In the genomic region with DNA sequence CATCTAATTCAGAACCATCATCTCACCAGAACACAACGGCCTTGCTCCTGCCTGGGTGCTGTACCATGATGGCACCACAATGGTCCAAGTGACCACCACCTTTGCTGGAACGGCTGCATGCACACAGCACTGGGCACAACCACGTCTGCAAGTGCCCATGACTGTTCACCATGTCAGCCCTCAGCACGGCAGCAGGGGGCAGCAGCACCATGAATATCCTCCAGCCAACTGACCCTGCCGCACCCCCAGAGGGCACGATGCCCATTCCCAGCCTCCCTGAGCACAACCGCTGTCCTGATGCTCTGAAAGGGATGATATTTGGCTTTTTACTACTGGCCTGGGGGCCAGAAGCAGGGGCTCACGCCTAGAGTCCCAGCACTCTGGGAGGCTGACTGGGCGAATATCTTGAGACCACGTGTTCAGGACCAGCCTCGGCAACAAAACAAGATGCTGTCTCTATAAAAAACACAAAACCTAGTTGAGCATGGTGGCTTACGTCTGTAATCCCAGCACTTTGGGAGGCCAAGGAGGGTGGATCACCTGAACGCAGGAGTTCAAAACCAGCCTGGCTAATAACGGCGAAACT, we compare ENCODE assay signal across 9 cellular contexts. TPM values are rescaled to one million over a fixed set of nuclear protein-coding genes. Genes with fewer than 3 reads are reported as not detected.
DNase-seq lines count a peak whose midpoint lies in the region; ATAC-seq and TF ChIP-seq lines count a peak whose summit lies in the region.
"Had no signal": no experiment of that assay in that cellular context is flagged by ENCODE, and none has a peak within 500 bp of the region (broad histone marks: within the 10 kb centered on the region; RNA-seq: fewer than 3 reads in every experiment).

No MANE protein-coding gene starts in this region.

- DNase-seq in CD4-positive, alpha-beta T cell, result peak in 7 of 10 experiments; percentile 17 to 48 (median 28)
- DNase-seq in T-helper 2 cell (peak in 3 of 5 experiments; percentile 15 to 26 (median 16)), cerebellar cortex (ENCODE audit: low spot score) (peak; percentile 53), left colon (peak; percentile 58 to 84), lower leg skin (ENCODE audit: low spot score in 2 of 2) (no peak)
- peak in 1 of 2 donors; percentile 66 for DNase-seq in stimulated activated effector memory CD8-positive, alpha-beta T cell treated with anti-CD3 and anti-CD28 coated beads, Interleukin-12 subunit alpha, Interleukin-12 subunit beta, amount 100 ng/mL, for 72 hours (ENCODE audit: low spot score in 2 of 2)

- no peaks in the 10 kb centered on the region for H3K4me1 ChIP-seq in HEK293 (ENCODE audit: control insufficient read depth, insufficient read depth, low read length)

- H3K9me3 Mint-ChIP-seq in CD4-positive, alpha-beta T cell, result no peaks in the 10 kb centered on the region
- no peaks in the 10 kb centered on the region for H3K9me3 Mint-ChIP-seq in stimulated activated effector memory CD8-positive, alpha-beta T cell treated with anti-CD3 and anti-CD28 coated beads, Interleukin-12 subunit alpha, Interleukin-12 subunit beta, amount 100 ng/mL, for 72 hours

- H3K36me3 ChIP-seq in HEK293 (ENCODE audit: control insufficient read depth in 2 of 2, insufficient read depth in 1 of 2, low read length in 2 of 2), result peaks cover 8 to 90% of the 10 kb centered on the region in 2 experiments; a peak in 2 of 3 replicates

- H3K9me3 ChIP-seq in CD4-positive, alpha-beta T cell (ENCODE audit: control insufficient read depth, low read length), result no peaks in the 10 kb centered on the region
- H3K9me3 ChIP-seq in HEK293 (ENCODE audit: control insufficient read depth, insufficient read depth, low read depth, low read length), result no peaks in the 10 kb centered on the region

- CTCF ChIA-PET in CD4-positive, alpha-beta T cell (lab: Charles Lee), result interaction anchor here (0.9 to 1.7 kb wide), 2 partner anchors 63 to 108 kb away, joined by 3 to 6 read pairs; no protein-coding TSS in a partner anchor
- CTCF ChIA-PET in HEK293 (lab: Yijun Ruan, JAX), result interaction anchor here (0.6 to 1.6 kb wide), 5 partner anchors 12 to 96 kb away, joined by 3 to 4 read pairs (median 3); a partner anchor contains a TSS

- intact Hi-C loops in CD4-positive, alpha-beta T cell (cut with DNase I, micrococcal nuclease), result loop anchor here (1.0 to 2.0 kb wide), 4 partner anchors 60 to 103 kb away; no protein-coding TSS in a partner anchor
- intact Hi-C loops in left colon (cut with DNase I, micrococcal nuclease), result loop anchor here in 1 of 2 donors (10.0 kb wide), 1 partner anchor 62 kb away; no protein-coding TSS in a partner anchor
- intact Hi-C loops in lower leg skin (cut with DNase I; ENCODE audit: low total_unique reads), result no loop called here

- H3K27ac Mint-ChIP-seq in CD4-positive, alpha-beta T cell, result no peak overlapping the region
- H3K27ac Mint-ChIP-seq in stimulated activated effector memory CD8-positive, alpha-beta T cell treated with anti-CD3 and anti-CD28 coated beads, Interleukin-12 subunit alpha, Interleukin-12 subunit beta, amount 100 ng/mL, for 72 hours, result peak overlapping the region; percentile 50

- TF ChIP-seq POLR2A in lower leg skin (IDR thresholded peaks at IDR 0.05), result no peak

- POLR2A ChIA-PET in CD4-positive, alpha-beta T cell (lab: Charles Lee), result no interaction called here
- POLR2A ChIA-PET in HEK293 (lab: Yijun Ruan, JAX), result no interaction called here

- peak; percentile 66 for ATAC-seq in CD4-positive, alpha-beta T cell (ENCODE audit: poor library complexity)
- peak; percentile 92 for ATAC-seq in left colon
- peak; percentile 67 for ATAC-seq in stimulated activated effector memory CD8-positive, alpha-beta T cell treated with anti-CD3 and anti-CD28 coated beads, Interleukin-12 subunit alpha, Interleukin-12 subunit beta, amount 100 ng/mL, for 72 hours
- ATAC-seq in GM19463 (IDR thresholded peaks at IDR 0.05; ENCODE audit: unreplicated experiment), result no peak

- H3K4me3 Mint-ChIP-seq in CD4-positive, alpha-beta T cell, result no peak overlapping the region
- no peak overlapping the region for H3K4me3 Mint-ChIP-seq in stimulated activated effector memory CD8-positive, alpha-beta T cell treated with anti-CD3 and anti-CD28 coated beads, Interleukin-12 subunit alpha, Interleukin-12 subunit beta, amount 100 ng/mL, for 72 hours

- H3K36me3 Mint-ChIP-seq in CD4-positive, alpha-beta T cell (ENCODE audit: low read depth), result peaks cover 27% of the 10 kb centered on the region
- H3K36me3 Mint-ChIP-seq in stimulated activated effector memory CD8-positive, alpha-beta T cell treated with anti-CD3 and anti-CD28 coated beads, Interleukin-12 subunit alpha, Interleukin-12 subunit beta, amount 100 ng/mL, for 72 hours, result peaks cover 57% of the 10 kb centered on the region

- no peaks in the 10 kb centered on the region for H3K27me3 ChIP-seq in CD4-positive, alpha-beta T cell (ENCODE audit: control insufficient read depth, insufficient read depth, low read length)

- H3K4me1 Mint-ChIP-seq in CD4-positive, alpha-beta T cell (ENCODE audit: low read depth), result no peaks in the 10 kb centered on the region
- H3K4me1 Mint-ChIP-seq in stimulated activated effector memory CD8-positive, alpha-beta T cell treated with anti-CD3 and anti-CD28 coated beads, Interleukin-12 subunit alpha, Interleukin-12 subunit beta, amount 100 ng/mL, for 72 hours, result peaks cover 7% of the 10 kb centered on the region

- peak; percentile 76 for TF ChIP-seq CTCF in CD4-positive, alpha-beta T cell (IDR thresholded peaks at IDR 0.05)
- peak; percentile 55; the same call in 1 of the 2 replicates for TF ChIP-seq CTCF in HEK293 (tag by site-specific recombination; IDR thresholded peaks at IDR 0.05)
- no peak for TF ChIP-seq CTCF in lower leg skin (IDR thresholded peaks at IDR 0.05)

- WGBS in lower leg skin, 2 donors, result 51 to 53% methylated on average over 15 of the region's 15 CpGs

- no peak overlapping the region for H3K27ac ChIP-seq in CD4-positive, alpha-beta T cell (ENCODE audit: low read depth, low read length)
- H3K27ac ChIP-seq in HEK293 (ENCODE audit: extremely low read depth, low read depth, low read length), result no peak overlapping the region

- no peaks in the 10 kb centered on the region for H3K27me3 Mint-ChIP-seq in CD4-positive, alpha-beta T cell

- H3K4me3 ChIP-seq in HEK293 (ENCODE audit: low read depth, low read length) (no peak overlapping the region), lower leg skin (ENCODE audit: low read depth, poor library complexity, severe bottlenecking) (no peak overlapping the region)

TF ChIP-seq in HEK293, 187 proteins besides CTCF, POLR2A, EP300 and RAD21:
- peak; percentile 34 for TF ChIP-seq ZNF654 (tag by site-specific recombination; IDR thresholded peaks at IDR 0.05; ENCODE audit: low read depth)
- no peak for TF ChIP-seq ZNF596 (tag by site-specific recombination; IDR thresholded peaks at IDR 0.05)
- TF ChIP-seq, protein P1, sequence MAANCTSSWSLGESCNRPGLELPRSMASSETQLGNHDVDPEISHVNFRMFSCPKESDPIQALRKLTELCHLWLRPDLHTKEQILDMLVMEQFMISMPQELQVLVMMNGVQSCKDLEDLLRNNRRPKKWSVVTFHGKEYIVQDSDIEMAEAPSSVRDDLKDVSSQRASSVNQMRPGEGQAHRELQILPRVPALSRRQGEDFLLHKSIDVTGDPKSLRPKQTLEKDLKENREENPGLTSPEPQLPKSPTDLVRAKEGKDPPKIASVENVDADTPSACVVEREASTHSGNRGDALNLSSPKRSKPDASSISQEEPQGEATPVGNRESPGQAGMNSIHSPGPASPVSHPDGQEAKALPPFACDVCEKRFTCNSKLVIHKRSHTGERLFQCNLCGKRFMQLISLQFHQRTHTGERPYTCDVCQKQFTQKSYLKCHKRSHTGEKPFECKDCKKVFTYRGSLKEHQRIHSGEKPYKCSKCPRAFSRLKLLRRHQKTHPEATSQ (tag by site-specific recombination; IDR thresholded peaks at IDR 0.05), result no peak
- TF ChIP-seq ZNF843 (tag by site-specific recombination; IDR thresholded peaks at IDR 0.05), result no peak

RNA-seq across cellular contexts. Expression of a gene that starts 25.7 kb away (rescaled TPM):
- under 1 TPM; 0.70 to 0.82 TPM for total RNA-seq in CD4-positive, alpha-beta T cell
- total RNA-seq in left colon (1 to 10 TPM; 1.3 to 1.9 TPM), lower leg skin (1 to 10 TPM in 1 of 4 donors, under 1 TPM in 1, not detected in 2; 0.23 to 2.0 TPM)

RNA-seq across cellular contexts. Expression of a gene that starts 32.2 kb away (rescaled TPM):
- 10 to 100 TPM; 68.4 to 79.6 TPM for total RNA-seq in CD4-positive, alpha-beta T cell
- total RNA-seq in left colon (10 to 100 TPM; 24.1 to 27.1 TPM), lower leg skin (10 to 100 TPM; 31.1 to 57.0 (median 39.6) TPM)

RNA-seq across cellular contexts. Expression of a gene that starts 32.8 kb away (rescaled TPM):
- 10 to 100 TPM; 21.0 to 22.0 TPM for total RNA-seq in CD4-positive, alpha-beta T cell
- total RNA-seq in left colon, result 10 to 100 TPM; 26.9 to 31.3 TPM
- total RNA-seq in lower leg skin, result 10 to 100 TPM; 28.9 to 70.9 (median 42.9) TPM

RNA-seq across cellular contexts. Expression of a gene that starts 35.8 kb away (rescaled TPM):
- total RNA-seq in CD4-positive, alpha-beta T cell, result not detected
- total RNA-seq in left colon (1 to 10 TPM in 1 of 2 donors, not detected in 1; 2.7 TPM), lower leg skin (not detected)
- total RNA-seq: mononuclear cell had no signal

RNA-seq across cellular contexts. Expression of a gene that starts 38.0 kb away (rescaled TPM):
- not detected for total RNA-seq in CD4-positive, alpha-beta T cell
- total RNA-seq in left colon (100 to 1,000 TPM; 359 to 611 TPM), lower leg skin (not detected)

Comparison
In these comparisons a context has a peak if more than half of its experiments do, and no peak if none do; other contexts are left out.
1. DNase-seq: peak in CD4-positive, alpha-beta T cell (7 of 10), T-helper 2 cell (3 of 5), cerebellar cortex (single experiment) and left colon (2 of 2); none in lower leg skin (0 of 2).
2. CTCF ChIP-seq: peak in CD4-positive, alpha-beta T cell (single experiment) and HEK293 (single experiment); none in lower leg skin (0 of 3).